In genomic region chr16:1047801-1048200, GRCh38 we compare ENCODE assay signal across 20 cellular contexts. TPM values are rescaled to one million over a fixed set of nuclear protein-coding genes. Genes with fewer than 3 reads are reported as not detected.
DNase-seq lines count a peak whose midpoint lies in the region; ATAC-seq and TF ChIP-seq lines count a peak whose summit lies in the region.
"Had no signal": no experiment of that assay in that cellular context is flagged by ENCODE, and none has a peak within 500 bp of the region (broad histone marks: within the 10 kb centered on the region; RNA-seq: fewer than 3 reads in every experiment).

No MANE protein-coding gene starts in this region.

- ATAC-seq in gastrocnemius medialis (no peak), left colon (no peak)
- no peak for ATAC-seq in CD4-positive, alpha-beta T cell (ENCODE audit: poor library complexity)

- H2BK12ac ChIP-seq in neuronal stem cell (ENCODE audit: low read length), result peak overlapping the region; percentile 94

- peak overlapping the region; percentile 65 for H3K23ac ChIP-seq in neuronal stem cell (ENCODE audit: low read depth, low read length, poor library complexity)

- no peaks in the 10 kb centered on the region for H3K27me3 ChIP-seq in A673 (replicated peaks; ENCODE audit: insufficient read depth, low read depth, low read length, poor library complexity)
- no peaks in the 10 kb centered on the region for H3K27me3 ChIP-seq in NT2/D1 (ENCODE audit: insufficient read depth, insufficient read length)
- H3K27me3 ChIP-seq in neuronal stem cell (ENCODE audit: control insufficient read depth in 3 of 3, insufficient read depth in 3 of 3, low read depth in 1 of 3, low read length in 3 of 3), result peaks cover 0 to 28% (median 0%) of the 10 kb centered on the region in 3 experiments
- H3K27me3 ChIP-seq in gastrocnemius medialis, result peaks cover 50 to 77% (median 62%) of the 10 kb centered on the region in 3 donors
- no peaks in the 10 kb centered on the region for H3K27me3 ChIP-seq in CD4-positive, alpha-beta T cell (ENCODE audit: control insufficient read depth, insufficient read depth, low read length)

- H3K36me3 ChIP-seq in A673 (ENCODE audit: insufficient read depth, low read length, poor library complexity, severe bottlenecking) (no peaks in the 10 kb centered on the region), NT2/D1 (ENCODE audit: insufficient read depth, insufficient read length, low read length) (no peaks in the 10 kb centered on the region), neuronal stem cell (replicated peaks in 1 of 2; ENCODE audit: control insufficient read depth in 2 of 2, insufficient read depth in 2 of 2, low read length in 2 of 2) (no peaks in the 10 kb centered on the region), gastrocnemius medialis (no peaks in the 10 kb centered on the region)
- H3K36me3 ChIP-seq: HAP-1, MG63 had no signal

- H3K27ac Mint-ChIP-seq in CD4-positive, alpha-beta T cell, result no peak overlapping the region

- intact Hi-C loops in A673 (cut with micrococcal nuclease; ENCODE audit: unreplicated experiment), result no loop called here
- intact Hi-C loops in gastrocnemius medialis (cut with DNase I; ENCODE audit: low total_unique reads), result no loop called here
- intact Hi-C loops in CD4-positive, alpha-beta T cell (cut with DNase I, micrococcal nuclease), result no loop called here
- intact Hi-C loops in left colon (cut with DNase I, micrococcal nuclease), result no loop called here

- CTCF ChIA-PET in A673 (lab: Charles Lee), result interaction anchor here (0.6 to 0.8 kb wide), 2 partner anchors 10 to 20 kb away, joined by 7 to 8 read pairs; no protein-coding TSS in a partner anchor
- CTCF ChIA-PET in CD4-positive, alpha-beta T cell (lab: Charles Lee), result interaction anchor here (1.5 kb wide), 1 partner anchor 10 kb away, joined by 3 read pairs; no protein-coding TSS in a partner anchor

- peak overlapping the region; percentile 100 for H2BK15ac ChIP-seq in neuronal stem cell (ENCODE audit: low read length)

- H3K9me3 ChIP-seq in A673 (ENCODE audit: low read depth, low read length, poor library complexity, severe bottlenecking) (no peaks in the 10 kb centered on the region), NT2/D1 (ENCODE audit: insufficient read depth, low read length) (no peaks in the 10 kb centered on the region), neuronal stem cell (replicated peaks in 1 of 2; ENCODE audit: control insufficient read depth in 2 of 2, insufficient read depth in 1 of 2, low read depth in 1 of 2, low read length in 2 of 2) (peaks cover 0 to 1% of the 10 kb centered on the region in 2 donors), gastrocnemius medialis (no peaks in the 10 kb centered on the region)
- no peaks in the 10 kb centered on the region for H3K9me3 ChIP-seq in CD4-positive, alpha-beta T cell (ENCODE audit: control insufficient read depth, low read length)
- H3K9me3 ChIP-seq: HAP-1, MG63 had no signal

- peak overlapping the region; percentile 99 for H2AK5ac ChIP-seq in neuronal stem cell (ENCODE audit: low read depth, low read length)

- H3K27ac ChIP-seq in A673 (ENCODE audit: low read depth, low read length, poor library complexity, severe bottlenecking), result peak overlapping the region; percentile 19
- H3K27ac ChIP-seq in caudate nucleus (ENCODE audit: low read depth, low read length), result peak overlapping the region; percentile 90
- no peak overlapping the region for H3K27ac ChIP-seq in neuronal stem cell (replicated peaks; ENCODE audit: low read length)
- no peak overlapping the region for H3K27ac ChIP-seq in gastrocnemius medialis
- no peak overlapping the region for H3K27ac ChIP-seq in CD4-positive, alpha-beta T cell (ENCODE audit: low read depth, low read length)
- H3K27ac ChIP-seq: GM23248, RWPE1 had no signal

- peak overlapping the region; percentile 53 for H2BK5ac ChIP-seq in neuronal stem cell (ENCODE audit: low read length)

- BruUV-seq in A673 (replicated peaks; lab: Mats Ljungman, UMichigan), result no TSS peak

- H3K27me3 Mint-ChIP-seq in CD4-positive, alpha-beta T cell, result no peaks in the 10 kb centered on the region

- peak overlapping the region; percentile 24 for H2AFZ ChIP-seq in neuronal stem cell (ENCODE audit: low read length)
- H2AFZ ChIP-seq: GM23248 had no signal

- H4K8ac ChIP-seq in neuronal stem cell (ENCODE audit: low read depth, low read length), result no peak overlapping the region

- TF ChIP-seq POLR2A in gastrocnemius medialis (IDR thresholded peaks at IDR 0.05), result no peak

- H3K4me1 ChIP-seq in A673 (ENCODE audit: insufficient read depth, low read length, poor library complexity, severe bottlenecking) (peaks cover 22% of the 10 kb centered on the region), NT2/D1 (ENCODE audit: insufficient read depth, insufficient read length) (peaks cover 24% of the 10 kb centered on the region), neuronal stem cell (ENCODE audit: control insufficient read depth in 2 of 2, insufficient read depth in 1 of 2, low read depth in 1 of 2, low read length in 2 of 2) (peaks cover 11 to 14% of the 10 kb centered on the region in 2 donors), gastrocnemius medialis (peaks cover 0 to 4% of the 10 kb centered on the region in 2 donors)

- in situ Hi-C loops in gastrocnemius medialis (cut with MboI; ENCODE audit: low sequenced_read_pairs in 4 of 4), result no loop called here

- DNase-seq in A673 (ENCODE audit: low spot score) (no peak), NT2/D1 (ENCODE audit: low read depth, low spot score) (no peak), caudate nucleus (lab: John Stamatoyannopoulos, UW) (no peak), neuronal stem cell (ENCODE audit: low spot score) (no peak), gastrocnemius medialis (no peak), left colon (no peak)
- DNase-seq in stimulated activated CD4-positive, alpha-beta T cell treated with anti-CD3 and anti-CD28 coated beads, Interleukin-1b, Interleukin-23, amount 100 ng/mL, for 48 hours, result no peak
- DNase-seq in CD4-positive, alpha-beta T cell, result no peak
- DNase-seq: 8988T, KG1, MG63, NCI-H2029 treated with DMSO at 0.1 percent for 48 hours, NCI-H446 treated with DMSO at 0.1 percent for 48 hours had no signal

- no peaks in the 10 kb centered on the region for H3K36me3 Mint-ChIP-seq in CD4-positive, alpha-beta T cell (ENCODE audit: low read depth)

- peak overlapping the region; percentile 3 for H3K14ac ChIP-seq in neuronal stem cell (ENCODE audit: low read length)

- no peak overlapping the region for H3K4me3 ChIP-seq in A673 (ENCODE audit: low read depth, low read length, poor library complexity, severe bottlenecking)
- no peak overlapping the region for H3K4me3 ChIP-seq in NT2/D1 (ENCODE audit: insufficient read length, low read depth)
- H3K4me3 ChIP-seq in neuronal stem cell (ENCODE audit: low read length in 2 of 2), result no peak overlapping the region
- H3K4me3 ChIP-seq in gastrocnemius medialis, result no peak overlapping the region
- H3K4me3 ChIP-seq: GM23248, HAP-1, MG63 had no signal

- H3K4ac ChIP-seq in neuronal stem cell (ENCODE audit: low read length), result peak overlapping the region; percentile 66

- peak overlapping the region; percentile 39 for H3K18ac ChIP-seq in neuronal stem cell (ENCODE audit: low read length)

- no peak overlapping the region for H4K91ac ChIP-seq in neuronal stem cell (ENCODE audit: low read depth, low read length, poor library complexity)

- H3K4me1 Mint-ChIP-seq in CD4-positive, alpha-beta T cell (ENCODE audit: low read depth), result no peaks in the 10 kb centered on the region

- H3K9me3 Mint-ChIP-seq in CD4-positive, alpha-beta T cell, result no peaks in the 10 kb centered on the region

- no peak overlapping the region for H3K4me3 Mint-ChIP-seq in CD4-positive, alpha-beta T cell

- H3K4me2 ChIP-seq in neuronal stem cell (ENCODE audit: insufficient read depth, low read length, poor library complexity, severe bottlenecking), result no peak overlapping the region

- TF ChIP-seq CTCF in A673 (conservative IDR thresholded peaks at IDR 0.05; ENCODE audit: low read depth, low read length) (no peak), gastrocnemius medialis (IDR thresholded peaks at IDR 0.05 in 4 of 5, conservative IDR thresholded peaks at IDR 0.05 in 1 of 5) (no peak)
- no peak for TF ChIP-seq CTCF in CD4-positive, alpha-beta T cell (IDR thresholded peaks at IDR 0.05)

- WGBS in neuronal stem cell (ENCODE audit: extremely low coverage in 2 of 2, insufficient read length in 2 of 2, insufficient replicate concordance in 1 of 2), 2 donors, result no CpG with 5 or more reads among the region's 16 CpGs

- POLR2A ChIA-PET in A673 (lab: Charles Lee; ENCODE audit: low non-redundant PET), result no interaction called here
- POLR2A ChIA-PET in CD4-positive, alpha-beta T cell (lab: Charles Lee), result no interaction called here

- H3K9ac ChIP-seq in NT2/D1 (ENCODE audit: insufficient read length, low read depth), result peak overlapping the region; percentile 64
- H3K9ac ChIP-seq in neuronal stem cell (ENCODE audit: low read depth, low read length, poor library complexity), result no peak overlapping the region
- H3K9ac ChIP-seq: GM23248 had no signal

- no peak overlapping the region for H2BK120ac ChIP-seq in neuronal stem cell (ENCODE audit: low read depth, low read length)

- H3K79me1 ChIP-seq in neuronal stem cell (ENCODE audit: low read depth, low read length), result peaks cover 2% of the 10 kb centered on the region

RNA-seq across cellular contexts. Expression of gene SSTR5, which starts 24.7 kb away (rescaled TPM):
- total RNA-seq in A673 (2021) (not detected in 2 replicates), gastrocnemius medialis (1 to 10 TPM in 1 of 4 donors, under 1 TPM in 2, not detected in 1; 0.24 to 1.3 (median 0.33) TPM), left colon (under 1 TPM in 1 of 2 donors, not detected in 1; 0.25 TPM)
- not detected for polyA plus RNA-seq in neuronal stem cell (2013, experiment 1 of 2)
- not detected for polyA plus RNA-seq in neuronal stem cell (2013, experiment 2 of 2)
- total RNA-seq in CD4-positive, alpha-beta T cell, result not detected
- total RNA-seq: Daoy, G401, GM23248, IMR-90 had no signal
- polyA plus RNA-seq: AG04450, GM23248, IMR-90 had no signal

RNA-seq across cellular contexts. Expression of gene C1QTNF8, which starts 48.2 kb away (rescaled TPM):
- total RNA-seq in A673 (2021) (not detected in 2 replicates), gastrocnemius medialis (not detected), left colon (not detected)
- polyA plus RNA-seq in neuronal stem cell (2013, experiment 1 of 2), result not detected
- not detected for polyA plus RNA-seq in neuronal stem cell (2013, experiment 2 of 2)
- total RNA-seq in CD4-positive, alpha-beta T cell, result not detected
- total RNA-seq: Daoy, GM23248, IMR-90 had no signal
- polyA plus RNA-seq: AG04450, GM23248, IMR-90 had no signal

Comparison
In these comparisons a context has a peak if more than half of its experiments do, and no peak if none do; other contexts are left out.
1. H3K27ac ChIP-seq: peak in A673 (single experiment) and caudate nucleus (single experiment); none in neuronal stem cell (single experiment), gastrocnemius medialis (0 of 4) and CD4-positive, alpha-beta T cell (single experiment).